Comparison of ENCODE assay signal across 22 cellular contexts in genomic region chr16:11779074-11779473, GRCh38. TPM values are rescaled to one million over a fixed set of nuclear protein-coding genes. Genes with fewer than 3 reads are reported as not detected.
DNase-seq lines count a peak whose midpoint lies in the region; ATAC-seq, FAIRE-seq and TF ChIP-seq lines count a peak whose summit lies in the region.
"Had no signal": no experiment of that assay in that cellular context is flagged by ENCODE, and none has a peak within 500 bp of the region (broad histone marks: within the 10 kb centered on the region; RNA-seq: fewer than 3 reads in every experiment).

No MANE protein-coding gene starts in this region.

- no peaks in the 10 kb centered on the region for H3K9me3 ChIP-seq in HepG2 (ENCODE audit: low read length)
- H3K9me3 ChIP-seq in right lobe of liver: no peaks in the 10 kb centered on the region
- no peaks in the 10 kb centered on the region for H3K9me3 ChIP-seq in OCI-LY3 (ENCODE audit: insufficient read depth, low read length)
- no peaks in the 10 kb centered on the region for H3K9me3 ChIP-seq in K562 (replicated peaks; ENCODE audit: control insufficient read depth, insufficient read depth, low read depth, low read length)
- H3K9me3 ChIP-seq: BE2C; BLaER1 treated with 17β-estradiol and CSF1 and Interleukin-3, amounts not matched to agents 10 nM and 100 nM; HAP-1 had no signal

- TF ChIP-seq RAD21 in HepG2 (CRISPR knock-in tag; IDR thresholded peaks at IDR 0.05) (no peak), K562 (CRISPR knock-in tag; conservative IDR thresholded peaks at IDR 0.05 in 1 of 2, IDR thresholded peaks at IDR 0.05 in 1 of 2) (no peak)

- CTCF ChIA-PET in HepG2 (lab: Yijun Ruan, JAX; ENCODE audit: low intra/inter-chr PET ratio, low total read pairs): no interaction called here
- CTCF ChIA-PET in K562 (lab: Yijun Ruan, JAX; ENCODE audit: low intra/inter-chr PET ratio): no interaction called here

- peaks cover 22 to 68% of the 10 kb centered on the region in 2 experiments for H3K36me3 ChIP-seq in HepG2 (replicated peaks in 1 of 2; ENCODE audit: control insufficient read depth in 1 of 2, insufficient read depth in 2 of 2, low read length in 2 of 2)
- peaks cover 0 to 52% (median 19%) of the 10 kb centered on the region in 4 donors for H3K36me3 ChIP-seq in right lobe of liver
- H3K36me3 ChIP-seq in OCI-LY3 (replicated peaks; ENCODE audit: low read depth, low read length): peaks cover 38% of the 10 kb centered on the region
- H3K36me3 ChIP-seq in K562 (ENCODE audit: control insufficient read depth, insufficient read depth, low read length): peaks cover 72% of the 10 kb centered on the region

- TF ChIP-seq EP300 in HepG2 (IDR thresholded peaks at IDR 0.05; ENCODE audit: low read depth in 2 of 2, low read length in 2 of 2) (no peak), HepG2 (CRISPR knock-in tag; IDR thresholded peaks at IDR 0.05; ENCODE audit: borderline replicate concordance) (no peak), K562 (IDR thresholded peaks at IDR 0.05; ENCODE audit: low read length) (no peak)

- TF ChIP-seq POLR2A in HepG2 (IDR thresholded peaks at IDR 0.05; ENCODE audit: insufficient read depth in 1 of 2, low read depth in 2 of 2, low read length in 2 of 2) (no peak), right lobe of liver (IDR thresholded peaks at IDR 0.05) (no peak), K562 (conservative IDR thresholded peaks at IDR 0.05) (no peak), GM12891 (IDR thresholded peaks at IDR 0.05; ENCODE audit: low read depth, low read length) (no peak)

- H3K27ac ChIP-seq in HepG2 (ENCODE audit: extremely low read length, insufficient read depth, low read length) (no peak overlapping the region), right lobe of liver (no peak overlapping the region), OCI-LY3 (ENCODE audit: low read length) (peak overlapping the region; percentile 100; the same call in 1 of the 2 replicates), K562 (ENCODE audit: extremely low read depth, low read depth, low read length) (no peak overlapping the region)
- H3K27ac ChIP-seq: 22Rv1; BLaER1 treated with 17β-estradiol and CSF1 and Interleukin-3, amounts not matched to agents 10 nM and 100 nM had no signal

- no peaks in the 10 kb centered on the region for H3K9me1 ChIP-seq in K562 (ENCODE audit: control insufficient read depth, insufficient read depth, low read length)

- POLR2A ChIA-PET in HepG2 (lab: Yijun Ruan, JAX): no interaction called here
- POLR2A ChIA-PET in K562 (lab: Yijun Ruan, JAX): interaction anchor here (1.0 kb wide), 1 partner anchor 14 kb away, joined by 3 read pairs; no protein-coding TSS in a partner anchor

- H4K20me1 ChIP-seq in HepG2 (ENCODE audit: insufficient read depth, low read length) (no peaks in the 10 kb centered on the region; the same call in 1 of the 2 replicates), OCI-LY3 (ENCODE audit: insufficient read depth, low read length) (no peaks in the 10 kb centered on the region), K562 (replicated peaks; ENCODE audit: control insufficient read depth, insufficient read depth, low read length) (peaks cover 5% of the 10 kb centered on the region; the same call in 1 of the 2 replicates)

- BruUV-seq in HepG2 (replicated peaks; lab: Mats Ljungman, UMichigan): no TSS peak
- no TSS peak for BruUV-seq in K562 (replicated peaks; lab: Mats Ljungman, UMichigan)

- FAIRE-seq in HepG2 (lab: Jason Lieb, UNC) (no peak), K562 (lab: Jason Lieb, UNC) (no peak), HTR-8/SVneo (lab: Jason Lieb, UNC) (no peak), GM12891 (lab: Jason Lieb, UNC) (no peak)
- FAIRE-seq: A204.1, GM18507, H54 had no signal

- TF ChIP-seq CTCF in HepG2 (CRISPR knock-in tag; IDR thresholded peaks at IDR 0.05) (no peak), right lobe of liver (IDR thresholded peaks at IDR 0.05) (no peak), OCI-LY3 (IDR thresholded peaks at IDR 0.05; ENCODE audit: low read depth, low read length) (no peak), K562 (IDR thresholded peaks at IDR 0.05 in 2 of 3, conservative IDR thresholded peaks at IDR 0.05 in 1 of 3; ENCODE audit: insufficient read depth in 2 of 3, low read depth in 1 of 3, low read length in 3 of 3) (no peak)

- DNase-seq in HepG2 (ENCODE audit: low spot score): no peak
- no peak for DNase-seq in right lobe of liver
- DNase-seq in K562 (ENCODE audit: extremely low read depth in 1 of 4, low spot score in 3 of 4): no peak
- DNase-seq in HTR-8/SVneo (ENCODE audit: insufficient read length, low spot score): no peak
- no peak for DNase-seq in GM12891 (ENCODE audit: insufficient read length, low spot score)
- DNase-seq: ACHN; AML-193; BE2C; Calu3; CD4-positive, alpha-beta memory T cell; COR-L47; DMS53; DMS79 treated with DMSO at 0.1 percent for 48 hours; GOT3; HFFc6 had no signal

- H2AFZ ChIP-seq in HepG2 (ENCODE audit: low read length): no peak overlapping the region
- no peak overlapping the region for H2AFZ ChIP-seq in OCI-LY3 (ENCODE audit: low read depth, low read length)
- no peak overlapping the region for H2AFZ ChIP-seq in K562 (ENCODE audit: low read depth, low read length)

- H3K4me3 ChIP-seq in HepG2 (replicated peaks in 1 of 3; ENCODE audit: insufficient read depth in 1 of 3, low read depth in 2 of 3, low read length in 3 of 3) (no peak overlapping the region), right lobe of liver (no peak overlapping the region), OCI-LY3 (ENCODE audit: low read length) (no peak overlapping the region), K562 (no peak overlapping the region)
- H3K4me3 ChIP-seq: BLaER1 treated with 17β-estradiol and CSF1 and Interleukin-3, amounts not matched to agents 10 nM and 100 nM; HAP-1 had no signal

- H3K4me1 ChIP-seq in HepG2 (ENCODE audit: insufficient read depth, low read length) (peaks cover 25% of the 10 kb centered on the region), right lobe of liver (peaks cover 0 to 19% (median 5%) of the 10 kb centered on the region in 4 donors), OCI-LY3 (ENCODE audit: low read length) (peaks cover 79% of the 10 kb centered on the region), K562 (replicated peaks in 1 of 2; ENCODE audit: control insufficient read depth in 2 of 2, insufficient read depth in 2 of 2, low read length in 2 of 2) (peaks cover 4 to 19% of the 10 kb centered on the region in 2 experiments)

- intact Hi-C loops in HepG2 (cut with micrococcal nuclease; ENCODE audit: unreplicated experiment) (no loop called here), right lobe of liver (cut with DNase I) (no loop called here), K562 (cut with micrococcal nuclease) (no loop called here)

- H3K9ac ChIP-seq in HepG2 (ENCODE audit: insufficient read depth, low read depth, low read length) (no peak overlapping the region), OCI-LY3 (ENCODE audit: low read length) (no peak overlapping the region), K562 (ENCODE audit: insufficient read depth in 1 of 2, low read depth in 2 of 2, low read length in 2 of 2) (no peak overlapping the region)
- H3K9ac ChIP-seq: BLaER1 treated with 17β-estradiol and CSF1 and Interleukin-3, amounts not matched to agents 10 nM and 100 nM had no signal

- H3K79me2 ChIP-seq in HepG2 (ENCODE audit: insufficient read depth, low read length): peaks cover 41% of the 10 kb centered on the region
- H3K79me2 ChIP-seq in OCI-LY3 (ENCODE audit: low read length): peaks cover 76% of the 10 kb centered on the region
- H3K79me2 ChIP-seq in K562 (ENCODE audit: control insufficient read depth, insufficient read depth, low read length): peaks cover 37% of the 10 kb centered on the region

- in situ Hi-C loops in HepG2 (cut with HindIII; ENCODE audit: extremely low pct_ligation_motif_present, low pct_unique_long_range_greater_than_20kb): no loop called here
- in situ Hi-C loops in K562 (cut with MboI): no loop called here

- 98% methylated on average over 7 of the region's 7 CpGs for WGBS in HepG2 (ENCODE audit: low lambda C conversion rate)
- 82% methylated on average over 7 of the region's 7 CpGs for WGBS in right lobe of liver (ENCODE audit: insufficient coverage, low coverage, low lambda C conversion rate, missing lambda C conversion rate)
- WGBS in K562 (ENCODE audit: insufficient coverage, low coverage, missing lambda C conversion rate): 99% methylated on average over 7 of the region's 7 CpGs

- H3K27me3 ChIP-seq in HepG2 (ENCODE audit: control insufficient read depth in 1 of 2, insufficient read depth in 2 of 2, low read length in 2 of 2): no peaks in the 10 kb centered on the region
- no peaks in the 10 kb centered on the region for H3K27me3 ChIP-seq in right lobe of liver
- H3K27me3 ChIP-seq in OCI-LY3 (ENCODE audit: low read depth, low read length): no peaks in the 10 kb centered on the region
- no peaks in the 10 kb centered on the region for H3K27me3 ChIP-seq in K562 (ENCODE audit: control insufficient read depth in 2 of 2, insufficient read depth in 2 of 2, low read length in 2 of 2)
- H3K27me3 ChIP-seq: BE2C; BLaER1 treated with 17β-estradiol and CSF1 and Interleukin-3, amounts not matched to agents 10 nM and 100 nM had no signal

- H3K4me2 ChIP-seq in HepG2 (ENCODE audit: low read depth, low read length) (no peak overlapping the region), OCI-LY3 (ENCODE audit: low read length) (no peak overlapping the region), K562 (ENCODE audit: insufficient read depth, low read length) (no peak overlapping the region)
- H3K4me2 ChIP-seq: BLaER1 treated with 17β-estradiol and CSF1 and Interleukin-3, amounts not matched to agents 10 nM and 100 nM had no signal

- no peak for ATAC-seq in HepG2
- ATAC-seq in right lobe of liver: no peak
- ATAC-seq in K562: no peak

RNA-seq across cellular contexts. Expression of gene ZC3H7A, which starts 18.0 kb away (rescaled TPM):
- total RNA-seq in HepG2 (2016; rRNA removed; fragmentation: Illumina TruSeq; extraction: Trizol) (29.2 and 51.5 TPM in 2 replicates), right lobe of liver (10 to 100 TPM; 22.8 to 34.0 (median 26.9) TPM), K562 (2014; rRNA removed) (19.8 and 21.7 TPM in 2 replicates), K562 (2014; rRNA removed; fragmentation: Illumina TruSeq; extraction: Trizol) (23.7 and 27.1 TPM in 2 replicates), K562 (2015; rRNA removed; fragmentation: Illumina TruSeq; extraction: Trizol) (26.4 and 28.2 TPM in 2 replicates), K562 (2021) (37.1 and 39.4 TPM in 2 replicates)
- total RNA-seq in HepG2 (2016; cell fraction: cytosol; rRNA removed; fragmentation: Illumina TruSeq; extraction: Trizol; ENCODE audit: low read depth): 36.4 and 39.0 TPM in 2 replicates
- total RNA-seq in HepG2 (2016; cell fraction: insoluble cytoplasmic fraction; rRNA removed; fragmentation: Illumina TruSeq; extraction: Trizol): 27.9 and 45.5 TPM in 2 replicates
- 21.9 and 22.1 TPM in 2 replicates for total RNA-seq in HepG2 (2016; cell fraction: membrane; rRNA removed; fragmentation: Illumina TruSeq; extraction: Trizol)
- total RNA-seq in HepG2 (2016; cell fraction: nucleus; rRNA removed; fragmentation: Illumina TruSeq; extraction: Trizol): 62.9 and 69.9 TPM in 2 replicates
- polyA plus RNA-seq in HepG2 (2011; rRNA removed) (28.4 and 36.8 TPM in 2 replicates), K562 (2011; rRNA removed) (30.7 and 31.3 TPM in 2 replicates), K562 (2014; fragmentation: Illumina TruSeq; extraction: Trizol) (40.0 and 49.1 TPM in 2 replicates), K562 (2014; fragmentation: Nextera tagmentation; extraction: Ambion mirVana) (10 to 100 TPM; 22.5 to 23.1 TPM), K562 (2014; rRNA removed) (26.0 and 35.8 TPM in 2 replicates)
- polyA plus RNA-seq in HepG2 (2011; cell fraction: cytosol; rRNA removed): 17.3 and 26.0 TPM in 2 replicates
- polyA plus RNA-seq in HepG2 (2011; cell fraction: nucleus; rRNA removed): 65.4 and 82.1 TPM in 2 replicates
- 38.8 and 45.6 TPM in 2 replicates for polyA plus RNA-seq in HepG2 (2012)
- 7.0 and 7.9 TPM in 2 replicates for polyA plus RNA-seq in HepG2 (2016; cell fraction: cytosol; fragmentation: Illumina TruSeq; extraction: Trizol; ENCODE audit: low read depth)
- 53.0 and 59.0 TPM in 2 replicates for polyA plus RNA-seq in HepG2 (2016; cell fraction: insoluble cytoplasmic fraction; fragmentation: Illumina TruSeq; extraction: Trizol; ENCODE audit: low read depth)
- polyA plus RNA-seq in HepG2 (2016; cell fraction: membrane; fragmentation: Illumina TruSeq; extraction: Trizol; ENCODE audit: low read depth): 12.7 and 13.1 TPM in 2 replicates
- 118 and 123 TPM in 2 replicates for polyA plus RNA-seq in HepG2 (2016; cell fraction: nucleus; fragmentation: Illumina TruSeq; extraction: Trizol; ENCODE audit: insufficient read depth, low read depth)
- 15.6 and 21.1 TPM in 2 replicates for polyA minus RNA-seq in HepG2 (2011; rRNA and poly(A)+ RNA removed; ENCODE audit: low replicate concordance)
- polyA minus RNA-seq in HepG2 (2011; cell fraction: cytosol; rRNA and poly(A)+ RNA removed): 19.2 and 27.3 TPM in 2 replicates
- 93.7 and 101 TPM in 2 replicates for polyA minus RNA-seq in HepG2 (2011; cell fraction: nucleus; rRNA and poly(A)+ RNA removed)
- total RNA-seq in K562 (2011; cell fraction: chromatin; rRNA removed; ENCODE audit: low replicate concordance): 92.3 and 244 TPM in 2 replicates
- total RNA-seq in K562 (2011; cell fraction: nucleolus; rRNA removed): 39.2 and 47.5 TPM in 2 replicates
- total RNA-seq in K562 (2011; cell fraction: nucleoplasm; rRNA removed): 76.0 and 89.8 TPM in 2 replicates
- 12.1 and 24.5 TPM in 2 replicates for polyA plus RNA-seq in K562 (2011; cell fraction: cytosol; rRNA removed)
- polyA plus RNA-seq in K562 (2011; cell fraction: nucleus; rRNA removed): 63.0 and 102 TPM in 2 replicates
- polyA plus RNA-seq in K562 (2012): 26.6 and 30.4 TPM in 2 replicates
- 29.4 and 36.0 TPM in 2 replicates for polyA minus RNA-seq in K562 (2011; rRNA and poly(A)+ RNA removed)
- polyA minus RNA-seq in K562 (2011; cell fraction: cytosol; rRNA and poly(A)+ RNA removed): 13.3 and 17.7 TPM in 2 replicates
- 19.3 and 44.3 TPM in 2 replicates for polyA minus RNA-seq in K562 (2011; cell fraction: nucleus; rRNA and poly(A)+ RNA removed)
- polyA plus RNA-seq in GM12891 (2012; ENCODE audit: low read depth, missing spikeins): 57.8 TPM

RNA-seq across cellular contexts. Expression of gene TXNDC11, which starts 36.4 kb away (rescaled TPM):
- total RNA-seq in HepG2 (2016; rRNA removed; fragmentation: Illumina TruSeq; extraction: Trizol): 46.4 and 74.9 TPM in 2 replicates
- 35.1 and 37.4 TPM in 2 replicates for total RNA-seq in HepG2 (2016; cell fraction: cytosol; rRNA removed; fragmentation: Illumina TruSeq; extraction: Trizol; ENCODE audit: low read depth)
- 41.1 and 74.2 TPM in 2 replicates for total RNA-seq in HepG2 (2016; cell fraction: insoluble cytoplasmic fraction; rRNA removed; fragmentation: Illumina TruSeq; extraction: Trizol)
- total RNA-seq in HepG2 (2016; cell fraction: membrane; rRNA removed; fragmentation: Illumina TruSeq; extraction: Trizol): 66.4 and 69.7 TPM in 2 replicates
- total RNA-seq in HepG2 (2016; cell fraction: nucleus; rRNA removed; fragmentation: Illumina TruSeq; extraction: Trizol): 67.8 and 74.4 TPM in 2 replicates
- 123 and 124 TPM in 2 replicates for polyA plus RNA-seq in HepG2 (2011; rRNA removed)
- polyA plus RNA-seq in HepG2 (2011; cell fraction: cytosol; rRNA removed): 124 and 127 TPM in 2 replicates
- 90.0 and 92.7 TPM in 2 replicates for polyA plus RNA-seq in HepG2 (2011; cell fraction: nucleus; rRNA removed)
- polyA plus RNA-seq in HepG2 (2012): 52.3 and 58.7 TPM in 2 replicates
- polyA plus RNA-seq in HepG2 (2016; cell fraction: cytosol; fragmentation: Illumina TruSeq; extraction: Trizol; ENCODE audit: low read depth): 27.8 and 29.0 TPM in 2 replicates
- 50.3 and 56.6 TPM in 2 replicates for polyA plus RNA-seq in HepG2 (2016; cell fraction: insoluble cytoplasmic fraction; fragmentation: Illumina TruSeq; extraction: Trizol; ENCODE audit: low read depth)
- 51.9 and 62.9 TPM in 2 replicates for polyA plus RNA-seq in HepG2 (2016; cell fraction: membrane; fragmentation: Illumina TruSeq; extraction: Trizol; ENCODE audit: low read depth)
- polyA plus RNA-seq in HepG2 (2016; cell fraction: nucleus; fragmentation: Illumina TruSeq; extraction: Trizol; ENCODE audit: insufficient read depth, low read depth): 110 TPM in 2 replicates
- polyA minus RNA-seq in HepG2 (2011; rRNA and poly(A)+ RNA removed; ENCODE audit: low replicate concordance): 53.2 and 119 TPM in 2 replicates
- 62.7 TPM in 2 replicates for polyA minus RNA-seq in HepG2 (2011; cell fraction: cytosol; rRNA and poly(A)+ RNA removed)
- polyA minus RNA-seq in HepG2 (2011; cell fraction: nucleus; rRNA and poly(A)+ RNA removed): 73.1 and 73.3 TPM in 2 replicates
- total RNA-seq in right lobe of liver: 10 to 100 TPM; 43.2 to 63.3 (median 54.0) TPM
- total RNA-seq in K562 (2011; cell fraction: chromatin; rRNA removed; ENCODE audit: low replicate concordance): 65.0 and 78.1 TPM in 2 replicates
- total RNA-seq in K562 (2011; cell fraction: nucleolus; rRNA removed): 60.9 and 64.0 TPM in 2 replicates
- 65.3 and 87.2 TPM in 2 replicates for total RNA-seq in K562 (2011; cell fraction: nucleoplasm; rRNA removed)
- total RNA-seq in K562 (2014; rRNA removed): 26.2 and 32.9 TPM in 2 replicates
- total RNA-seq in K562 (2014; rRNA removed; fragmentation: Illumina TruSeq; extraction: Trizol): 17.8 TPM in 2 replicates
- 28.2 and 28.6 TPM in 2 replicates for total RNA-seq in K562 (2015; rRNA removed; fragmentation: Illumina TruSeq; extraction: Trizol)
- total RNA-seq in K562 (2021): 25.4 and 26.2 TPM in 2 replicates
- 32.6 and 35.8 TPM in 2 replicates for polyA plus RNA-seq in K562 (2011; rRNA removed)
- 40.2 and 47.6 TPM in 2 replicates for polyA plus RNA-seq in K562 (2011; cell fraction: cytosol; rRNA removed)
- 36.3 and 37.9 TPM in 2 replicates for polyA plus RNA-seq in K562 (2011; cell fraction: nucleus; rRNA removed)
- polyA plus RNA-seq in K562 (2012): 18.8 and 43.5 TPM in 2 replicates
- 27.7 and 29.2 TPM in 2 replicates for polyA plus RNA-seq in K562 (2014; fragmentation: Illumina TruSeq; extraction: Trizol)
- 1 to 10 TPM in 1 of 2 experiments, under 1 TPM in 1; 0.66 to 2.3 TPM for polyA plus RNA-seq in K562 (2014; fragmentation: Nextera tagmentation; extraction: Ambion mirVana)
- polyA plus RNA-seq in K562 (2014; rRNA removed): 22.2 and 32.3 TPM in 2 replicates
- polyA minus RNA-seq in K562 (2011; rRNA and poly(A)+ RNA removed): 30.8 and 36.2 TPM in 2 replicates
- polyA minus RNA-seq in K562 (2011; cell fraction: cytosol; rRNA and poly(A)+ RNA removed): 13.2 and 22.6 TPM in 2 replicates
- polyA minus RNA-seq in K562 (2011; cell fraction: nucleus; rRNA and poly(A)+ RNA removed): 14.3 and 22.9 TPM in 2 replicates
- 31.7 TPM for polyA plus RNA-seq in GM12891 (2012; ENCODE audit: low read depth, missing spikeins)

Comparison
In these comparisons a context has a peak if more than half of its experiments do, and no peak if none do; other contexts are left out.
1. Of the 241 proteins assayed by ChIP-seq in both HepG2 and K562: peak only in HepG2: none; only in K562: MAFG; in both: MAFF and MAFK; in neither: 238.